22 cellular contexts compared by ENCODE assay signal in genomic region chr12:111747333-111747732, GRCh38.
"Had no signal": no experiment of that assay in that cellular context is flagged by ENCODE, and none has a peak within 500 bp of the region (broad histone marks: within the 10 kb centered on the region; RNA-seq: fewer than 3 reads in every experiment).

No MANE protein-coding gene starts in this region.

- H3K4me3 ChIP-seq: MG63 had no signal

- H3K27me3 ChIP-seq: MG63 had no signal

- ATAC-seq: activated T-helper 17 cell treated with anti-CD3 and anti-CD28 coated beads, Interleukin-2, amount 50 U/mL, for 72 hours; PC-3; T-helper 17 cell had no signal

- H3K9me3 ChIP-seq: MG63 had no signal

- H3K4me3 Mint-ChIP-seq: activated B cell treated with CpG ODN at 0.5 μM for 24 hours; activated CD4-positive, alpha-beta memory T cell treated with anti-CD3 and anti-CD28 coated beads, Interleukin-2, amount 10 ng/mL, durations not matched to agents 7 days and 5 days; activated CD4-positive, alpha-beta T cell treated with anti-CD3 and anti-CD28 coated beads, Interleukin-2, amount 10 ng/mL, durations not matched to agents 7 days and 5 days; activated naive CD4-positive, alpha-beta T cell treated with anti-CD3 and anti-CD28 coated beads, Interleukin-2, amount 10 ng/mL, durations not matched to agents 7 days and 5 days; activated naive CD8-positive, alpha-beta T cell treated with anti-CD3 and anti-CD28 coated beads for 36 hours; activated T-helper 17 cell treated with anti-CD3 and anti-CD28 coated beads, Interleukin-2, amount 50 U/mL, for 72 hours; T-helper 17 cell had no signal

- H3K4me1 Mint-ChIP-seq: activated B cell treated with CpG ODN at 0.5 μM for 24 hours; activated CD4-positive, alpha-beta memory T cell treated with anti-CD3 and anti-CD28 coated beads, Interleukin-2, amount 10 ng/mL, durations not matched to agents 7 days and 5 days; activated CD4-positive, alpha-beta T cell treated with anti-CD3 and anti-CD28 coated beads, Interleukin-2, amount 10 ng/mL, durations not matched to agents 7 days and 5 days; activated naive CD4-positive, alpha-beta T cell treated with anti-CD3 and anti-CD28 coated beads, Interleukin-2, amount 10 ng/mL, durations not matched to agents 7 days and 5 days; activated naive CD8-positive, alpha-beta T cell treated with anti-CD3 and anti-CD28 coated beads for 36 hours; activated T-helper 17 cell treated with anti-CD3 and anti-CD28 coated beads, Interleukin-2, amount 50 U/mL, for 72 hours; T-helper 17 cell had no signal

- H3K27ac Mint-ChIP-seq: activated B cell treated with CpG ODN at 0.5 μM for 24 hours; activated CD4-positive, alpha-beta memory T cell treated with anti-CD3 and anti-CD28 coated beads, Interleukin-2, amount 10 ng/mL, durations not matched to agents 7 days and 5 days; activated CD4-positive, alpha-beta T cell treated with anti-CD3 and anti-CD28 coated beads, Interleukin-2, amount 10 ng/mL, durations not matched to agents 7 days and 5 days; activated naive CD4-positive, alpha-beta T cell treated with anti-CD3 and anti-CD28 coated beads, Interleukin-2, amount 10 ng/mL, durations not matched to agents 7 days and 5 days; activated naive CD8-positive, alpha-beta T cell treated with anti-CD3 and anti-CD28 coated beads for 36 hours; activated T-helper 17 cell treated with anti-CD3 and anti-CD28 coated beads, Interleukin-2, amount 50 U/mL, for 72 hours; T-helper 17 cell had no signal

- DNase-seq: activated B cell treated with CpG ODN at 0.5 μM for 24 hours; activated CD4-positive, alpha-beta memory T cell treated with anti-CD3 and anti-CD28 coated beads, Interleukin-2, amount 10 ng/mL, durations not matched to agents 7 days and 5 days; activated CD4-positive, alpha-beta T cell treated with anti-CD3 and anti-CD28 coated beads, Interleukin-2, amount 10 ng/mL, durations not matched to agents 7 days and 5 days; activated gamma-delta T cell treated with Interleukin-2 at 50 U/mL for 16 hours; activated naive CD4-positive, alpha-beta T cell treated with anti-CD3 and anti-CD28 coated beads, Interleukin-2, amount 10 ng/mL, durations not matched to agents 7 days and 5 days; activated naive CD8-positive, alpha-beta T cell treated with anti-CD3 and anti-CD28 coated beads for 36 hours; activated T-cell treated with anti-CD3 and anti-CD28 coated beads for 4 hours; activated T-cell treated with anti-CD3 and anti-CD28 coated beads, Interleukin-2, amount 50 U/mL, for 48 hours; MG63; MV-4-11; NCI-H1417 treated with DMSO at 0.1 percent for 48 hours; NCI-H187; NCI-H2171; NCI-H2227 treated with DMSO at 0.1 percent for 48 hours; NCI-H446 treated with DMSO at 0.1 percent for 48 hours; NCI-H524 treated with DMSO at 0.1 percent for 48 hours; NCI-H748 treated with DMSO at 0.1 percent for 48 hours; PC-3; SIG-M5; T-helper 17 cell; T-helper 9 cell had no signal

- H3K9me3 Mint-ChIP-seq: activated B cell treated with CpG ODN at 0.5 μM for 24 hours; activated CD4-positive, alpha-beta memory T cell treated with anti-CD3 and anti-CD28 coated beads, Interleukin-2, amount 10 ng/mL, durations not matched to agents 7 days and 5 days; activated CD4-positive, alpha-beta T cell treated with anti-CD3 and anti-CD28 coated beads, Interleukin-2, amount 10 ng/mL, durations not matched to agents 7 days and 5 days; activated naive CD4-positive, alpha-beta T cell treated with anti-CD3 and anti-CD28 coated beads, Interleukin-2, amount 10 ng/mL, durations not matched to agents 7 days and 5 days; activated naive CD8-positive, alpha-beta T cell treated with anti-CD3 and anti-CD28 coated beads for 36 hours; activated T-helper 17 cell treated with anti-CD3 and anti-CD28 coated beads, Interleukin-2, amount 50 U/mL, for 72 hours had no signal

- H3K27me3 Mint-ChIP-seq: activated B cell treated with CpG ODN at 0.5 μM for 24 hours; activated CD4-positive, alpha-beta memory T cell treated with anti-CD3 and anti-CD28 coated beads, Interleukin-2, amount 10 ng/mL, durations not matched to agents 7 days and 5 days; activated CD4-positive, alpha-beta T cell treated with anti-CD3 and anti-CD28 coated beads, Interleukin-2, amount 10 ng/mL, durations not matched to agents 7 days and 5 days; activated naive CD4-positive, alpha-beta T cell treated with anti-CD3 and anti-CD28 coated beads, Interleukin-2, amount 10 ng/mL, durations not matched to agents 7 days and 5 days; activated naive CD8-positive, alpha-beta T cell treated with anti-CD3 and anti-CD28 coated beads for 36 hours; activated T-helper 17 cell treated with anti-CD3 and anti-CD28 coated beads, Interleukin-2, amount 50 U/mL, for 72 hours; T-helper 17 cell had no signal
